In the genomic region with DNA sequence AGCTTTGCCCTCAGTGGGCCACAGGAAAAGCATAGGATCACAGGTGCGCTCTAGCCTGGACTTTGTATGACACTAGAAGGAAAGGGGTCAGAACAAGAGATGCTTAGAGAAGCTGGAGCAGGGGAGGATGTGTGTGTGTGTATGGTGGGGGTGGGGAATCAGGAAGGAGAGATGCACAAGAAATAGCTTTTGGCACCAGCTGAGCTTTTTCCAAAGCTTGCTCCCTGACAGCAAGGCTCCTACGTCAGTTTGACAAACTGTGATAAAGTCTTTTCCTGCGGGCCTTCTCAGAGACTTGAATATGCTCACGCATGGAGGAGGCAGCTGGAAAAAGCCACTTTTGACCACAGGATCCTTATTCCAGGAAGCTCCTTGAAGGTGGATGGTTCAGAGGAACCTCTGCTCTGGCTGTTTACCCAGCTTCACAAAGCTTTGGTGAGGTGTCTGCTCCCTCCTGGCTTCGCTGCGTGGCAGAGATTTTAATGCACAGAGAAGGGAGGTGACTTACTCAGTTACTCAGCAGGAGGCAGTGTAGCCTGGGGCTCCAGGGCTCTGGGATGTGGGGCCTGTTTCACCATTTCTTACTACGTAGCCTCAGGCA, we compare ENCODE assay signal across 12 cellular contexts. TPM values are rescaled to one million over a fixed set of nuclear protein-coding genes. Genes with fewer than 3 reads are reported as not detected.
DNase-seq lines count a peak whose midpoint lies in the region; ATAC-seq and TF ChIP-seq lines count a peak whose summit lies in the region.
"Had no signal": no experiment of that assay in that cellular context is flagged by ENCODE, and none has a peak within 500 bp of the region (broad histone marks: within the 10 kb centered on the region; RNA-seq: fewer than 3 reads in every experiment).

No MANE protein-coding gene starts in this region.

- intact Hi-C loops in Right ventricle myocardium inferior (cut with DNase I) = loop anchor here (10.0 kb wide), 1 partner anchor 249 kb away; no protein-coding TSS in a partner anchor
- intact Hi-C loops in vagina (cut with DNase I) = no loop called here

- TF ChIP-seq POLR2A in vagina (IDR thresholded peaks at IDR 0.05) = no peak

- H3K36me3 ChIP-seq in cardiac muscle cell (no peaks in the 10 kb centered on the region), muscle layer of duodenum (ENCODE audit: control insufficient read depth in 1 of 2, insufficient read depth in 2 of 2, low read length in 2 of 2) (peaks cover 5 to 35% of the 10 kb centered on the region in 2 donors), vagina (peaks cover 0 to 34% of the 10 kb centered on the region in 2 donors)

- peak; percentile 35 for TF ChIP-seq CTCF in cardiac muscle cell (IDR thresholded peaks at IDR 0.05; ENCODE audit: low read depth, low read length)
- TF ChIP-seq CTCF in epithelial cell of esophagus (IDR thresholded peaks at IDR 0.05; ENCODE audit: insufficient read depth, low read depth, low read length, missing control alignments) = no peak
- TF ChIP-seq CTCF in vagina (IDR thresholded peaks at IDR 0.05) = no peak

- H3K4me1 ChIP-seq in cardiac muscle cell (ENCODE audit: low read depth) (no peaks in the 10 kb centered on the region), muscle layer of duodenum (ENCODE audit: control insufficient read depth in 1 of 2, insufficient read depth in 2 of 2, low read length in 2 of 2) (peaks cover 35 to 67% of the 10 kb centered on the region in 2 donors), vagina (peaks cover 90% of the 10 kb centered on the region)

- ATAC-seq in Right ventricle myocardium inferior (no peak), HG03196 (IDR thresholded peaks at IDR 0.05; ENCODE audit: unreplicated experiment) (no peak)
- ATAC-seq: GM12878 had no signal

- H3K9me3 ChIP-seq in cardiac muscle cell (ENCODE audit: low read depth) = no peaks in the 10 kb centered on the region
- H3K9me3 ChIP-seq in muscle layer of duodenum (ENCODE audit: control insufficient read depth in 1 of 2, low read length in 2 of 2) = no peaks in the 10 kb centered on the region
- H3K9me3 ChIP-seq in vagina = no peaks in the 10 kb centered on the region

- H3K27ac ChIP-seq in cardiac muscle cell (no peak overlapping the region), muscle layer of duodenum (ENCODE audit: low read length) (peak overlapping the region; percentile 94), vagina (peak overlapping the region; percentile 99)

- DNase-seq in cardiac muscle cell (ENCODE audit: low read depth in 1 of 2, low spot score in 1 of 2) (peak in 1 of 2 donors; percentile 93), Right ventricle myocardium inferior (ENCODE audit: missing footprints) (no peak), epithelial cell of esophagus (ENCODE audit: low read depth) (peak; percentile 52), vagina (ENCODE audit: extremely low spot score in 2 of 2) (no peak), hippocampal formation (lab: John Stamatoyannopoulos, UW) (no peak)
- DNase-seq in activated CD4-positive, CD25-positive, alpha-beta regulatory T cell treated with anti-CD3 and anti-CD28 coated beads, Interleukin-2, amount 50 U/mL, for 72 hours = no peak
- DNase-seq: activated naive CD4-positive, alpha-beta T cell treated with anti-CD3 and anti-CD28 coated beads for 36 hours; NCI-H446 had no signal

- H3K27me3 ChIP-seq in cardiac muscle cell (peaks cover 11% of the 10 kb centered on the region), muscle layer of duodenum (ENCODE audit: low read depth, low read length) (no peaks in the 10 kb centered on the region), vagina (no peaks in the 10 kb centered on the region)

- H3K4me3 ChIP-seq in cardiac muscle cell (no peak overlapping the region), epithelial cell of esophagus (ENCODE audit: low read length) (no peak overlapping the region), muscle layer of duodenum (ENCODE audit: low read depth in 1 of 2, low read length in 2 of 2) (peak overlapping the region; percentile 25 to 53), vagina (peak overlapping the region; percentile 11 to 23)
- H3K4me3 ChIP-seq: GM12878 had no signal

RNA-seq across cellular contexts. Expression of a gene that starts 3.9 kb away (rescaled TPM):
- total RNA-seq in cardiac muscle cell (8.9 and 12.7 TPM in 2 replicates), Right ventricle myocardium inferior (17.7 TPM), vagina (46.2 TPM)
- 10.9 and 21.6 TPM in 2 replicates for polyA plus RNA-seq in cardiac muscle cell

RNA-seq across cellular contexts. Expression of a gene that starts 15.7 kb away (rescaled TPM):
- total RNA-seq in cardiac muscle cell (not detected in 2 replicates), Right ventricle myocardium inferior (0.60 TPM), vagina (not detected)
- polyA plus RNA-seq in cardiac muscle cell = not detected in 2 replicates
- total RNA-seq: activated naive CD4-positive, alpha-beta T cell treated with anti-CD3 and anti-CD28 coated beads for 36 hours; HT1080 had no signal

RNA-seq across cellular contexts. Expression of a gene that starts 44.4 kb away (rescaled TPM):
- total RNA-seq in cardiac muscle cell = 91.9 and 114 TPM in 2 replicates
- polyA plus RNA-seq in cardiac muscle cell = 81.9 and 82.6 TPM in 2 replicates
- total RNA-seq in Right ventricle myocardium inferior = 26.7 TPM
- total RNA-seq in vagina = 45.7 TPM

RNA-seq across cellular contexts. Expression of a gene that starts 45.0 kb away (rescaled TPM):
- total RNA-seq in cardiac muscle cell = 3.3 and 4.5 TPM in 2 replicates
- 2.1 and 3.9 TPM in 2 replicates for polyA plus RNA-seq in cardiac muscle cell
- total RNA-seq in Right ventricle myocardium inferior = 10.3 TPM
- 11.0 TPM for total RNA-seq in vagina
- total RNA-seq: activated naive CD4-positive, alpha-beta T cell treated with anti-CD3 and anti-CD28 coated beads for 36 hours had no signal

Comparison
In these comparisons a context has a peak if more than half of its experiments do, and no peak if none do; other contexts are left out.
1. H3K4me3 ChIP-seq: peak in muscle layer of duodenum (2 of 2) and vagina (2 of 2); none in cardiac muscle cell (single experiment) and epithelial cell of esophagus (single experiment).